In genomic region chr13:53342623-53343022, GRCh38 we compare ENCODE assay signal across 1 cellular context.
TF ChIP-seq lines count a peak whose summit lies in the region.

No MANE protein-coding gene starts in this region.

TF ChIP-seq in WTC11, 78 proteins besides CTCF, POLR2A, EP300 and RAD21 (continued from another document):
- no peak for TF ChIP-seq PRDM15 (CRISPR knock-in tag; IDR thresholded peaks at IDR 0.05)
- no peak for TF ChIP-seq MXD4 (CRISPR knock-in tag; IDR thresholded peaks at IDR 0.05; ENCODE audit: borderline replicate concordance)
- TF ChIP-seq NFYB (CRISPR knock-in tag; conservative IDR thresholded peaks at IDR 0.05; ENCODE audit: low read depth): no peak
- TF ChIP-seq ERG (CRISPR knock-in tag; IDR thresholded peaks at IDR 0.05): no peak
- no peak for TF ChIP-seq ATF1 (CRISPR knock-in tag; IDR thresholded peaks at IDR 0.05)
- no peak for TF ChIP-seq FOXK1 (CRISPR knock-in tag; IDR thresholded peaks at IDR 0.05)
- no peak for TF ChIP-seq GTF2I (CRISPR knock-in tag; conservative IDR thresholded peaks at IDR 0.05)
- no peak for TF ChIP-seq PREB (CRISPR knock-in tag; IDR thresholded peaks at IDR 0.05; ENCODE audit: borderline replicate concordance)
- TF ChIP-seq ZNF396 (CRISPR knock-in tag; IDR thresholded peaks at IDR 0.05; ENCODE audit: borderline replicate concordance): no peak
- no peak for TF ChIP-seq CDX4 (CRISPR knock-in tag; IDR thresholded peaks at IDR 0.05; ENCODE audit: borderline replicate concordance)
